Comparison of ENCODE assay signal across 33 cellular contexts in the genomic region with DNA sequence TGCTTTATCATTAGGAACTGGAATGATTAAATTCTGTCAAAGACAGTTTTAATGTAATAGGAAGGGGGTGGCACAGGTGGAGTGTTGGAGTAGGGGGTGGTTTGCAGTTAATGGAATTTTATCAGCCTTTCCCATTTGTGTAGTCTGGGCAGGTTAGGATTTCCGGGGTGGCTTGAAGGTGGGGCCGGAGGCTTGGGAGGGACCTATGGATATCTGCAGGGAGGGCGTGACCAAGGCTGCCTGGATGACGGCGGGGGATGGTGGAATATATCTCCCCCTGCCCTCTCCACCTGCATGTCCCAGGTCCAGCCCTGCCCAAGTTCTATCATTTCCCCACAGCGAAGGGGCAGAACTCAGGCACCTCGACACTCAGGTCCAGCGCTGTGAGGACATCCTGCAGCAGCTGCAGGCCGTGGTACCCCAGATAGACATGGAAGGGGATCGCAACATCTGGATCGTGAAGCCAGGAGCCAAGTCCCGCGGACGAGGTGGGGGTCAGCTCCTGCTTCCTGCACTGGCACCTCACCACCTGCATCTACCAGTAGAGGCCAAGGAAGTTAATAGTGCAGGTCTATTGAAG. TPM values are rescaled to one million over a fixed set of nuclear protein-coding genes. Genes with fewer than 3 reads are reported as not detected.
"Had no signal": no experiment of that assay in that cellular context is flagged by ENCODE, and none has a peak within 500 bp of the region (broad histone marks: within the 10 kb centered on the region; RNA-seq: fewer than 3 reads in every experiment).

No MANE protein-coding gene starts in this region.

- H3K36me3 ChIP-seq: Peyer's patch had no signal

- H3K4me3 ChIP-seq: ascending aorta, cardiac muscle cell, Peyer's patch had no signal

- H3K4me1 ChIP-seq: ascending aorta, Peyer's patch had no signal

- H3K27ac ChIP-seq: ascending aorta, cardiac muscle cell, Peyer's patch, WERI-Rb-1 had no signal

- ATAC-seq: activated CD8-positive, alpha-beta T cell treated with anti-CD3 and anti-CD28 coated beads for 36 hours; activated T-cell treated with anti-CD3 and anti-CD28 coated beads, Interleukin-2, amount 50 U/mL, for 72 hours; activated T-helper 17 cell treated with anti-CD3 and anti-CD28 coated beads, Interleukin-2, amount 50 U/mL, for 72 hours; PC-3; Right ventricle myocardium inferior; SK-N-SH treated with all-trans-retinoic acid at 6 μM for 48 hours had no signal

- DNase-seq: activated CD4-positive, alpha-beta T cell treated with anti-CD3 and anti-CD28 coated beads, Interleukin-2, amount 10 ng/mL, durations not matched to agents 24 days and 14 days; activated CD4-positive, alpha-beta T cell treated with anti-CD3 and anti-CD28 coated beads, Interleukin-2, amount 50 U/mL, for 4 hours; activated CD8-positive, alpha-beta T cell treated with anti-CD3 and anti-CD28 coated beads for 36 hours; activated effector memory CD4-positive, alpha-beta T cell treated with anti-CD3 and anti-CD28 coated beads, Interleukin-2, amount 50 U/mL, for 16 hours; activated naive CD4-positive, alpha-beta T cell; activated naive CD8-positive, alpha-beta T cell treated with anti-CD3 and anti-CD28 coated beads, Interleukin-2, amount 10 ng/mL, durations not matched to agents 7 days and 5 days; activated T-cell treated with anti-CD3 and anti-CD28 coated beads, Interleukin-2, amount 50 U/mL, for 1 hour; activated T-cell treated with anti-CD3 and anti-CD28 coated beads, Interleukin-2, amount 50 U/mL, for 72 hours; amygdala; NCI-H1436 treated with DMSO at 0.1 percent for 48 hours; NCI-H1694 treated with DMSO at 0.1 percent for 48 hours; NCI-H2029; NCI-H345; NCI-H524 treated with DMSO at 0.1 percent for 48 hours; NCI-H748 treated with DMSO at 0.1 percent for 48 hours; NK-92 treated with Interleukin-12 subunit alpha and Interleukin-12 subunit beta, amount 100 ng/mL, for 24 hours; PC-3; RPMI8226; SIG-M5; SW 1271; T-helper 1 cell; T-helper 2 cell; T-helper 9 cell; WERI-Rb-1 had no signal

- H3K27me3 ChIP-seq: ascending aorta, cardiac muscle cell, Peyer's patch had no signal

- H3K9me3 ChIP-seq: ascending aorta, Peyer's patch had no signal

RNA-seq across cellular contexts. Expression of a gene that starts 54.5 kb away (rescaled TPM):
- total RNA-seq: activated CD4-positive, alpha-beta T cell treated with anti-CD3 and anti-CD28 coated beads, Interleukin-2, amount 10 ng/mL, durations not matched to agents 24 days and 14 days; activated CD8-positive, alpha-beta memory T cell treated with anti-CD3 and anti-CD28 coated beads for 36 hours; activated CD8-positive, alpha-beta T cell treated with anti-CD3 and anti-CD28 coated beads for 36 hours; activated naive CD8-positive, alpha-beta T cell treated with anti-CD3 and anti-CD28 coated beads, Interleukin-2, amount 10 ng/mL, durations not matched to agents 7 days and 5 days; cardiac muscle cell; M059J; NCI-H460; PC-3 had no signal
